In genomic region chr4:89057844-89058243, GRCh38 we compare ENCODE assay signal across 7 cellular contexts. TPM values are rescaled to one million over a fixed set of nuclear protein-coding genes. Genes with fewer than 3 reads are reported as not detected.
A peak's percentile ranks its signal among the peaks of the same experiment; 100 is the strongest.
DNase-seq lines count a peak whose midpoint lies in the region; ATAC-seq and TF ChIP-seq lines count a peak whose summit lies in the region.
"Not testable (repeated sequence)": the region's sequence is repeated elsewhere in the genome, so short reads cannot be mapped to it uniquely, and the experiment has no call there.

No MANE protein-coding gene starts in this region.

- peaks cover 20% of the 10 kb centered on the region for H3K4me1 ChIP-seq in GM23338 (ENCODE audit: insufficient read depth)
- peaks cover 17% of the 10 kb centered on the region for H3K4me1 ChIP-seq in PC-3 (ENCODE audit: insufficient read depth, low read length)
- H3K4me1 ChIP-seq in body of pancreas, result peaks cover 25% of the 10 kb centered on the region
- not testable (repeated sequence) for H3K4me1 ChIP-seq in mesenchymal stem cell (ENCODE audit: control insufficient read depth, insufficient read depth, low read depth, low read length); trophoblast cell (ENCODE audit: control insufficient read depth in 1 of 2, insufficient read depth in 2 of 2, low read length in 2 of 2)
- H3K4me1 ChIP-seq in suprapubic skin, result peaks cover 23% of the 10 kb centered on the region

- not testable (repeated sequence) for H3K27ac ChIP-seq in GM23338 (ENCODE audit: low read depth); PC-3 (ENCODE audit: low read length); mesenchymal stem cell (ENCODE audit: low read length, poor library complexity, severe bottlenecking); trophoblast cell (ENCODE audit: low read depth, low read length)
- H3K27ac ChIP-seq in body of pancreas, result peak overlapping the region in 3 of 4 donors; percentile 62 to 74 (median 72)
- H3K27ac ChIP-seq in suprapubic skin, result peak overlapping the region; percentile 68

- H2AFZ ChIP-seq in GM23338, result peak overlapping the region; percentile 28; the same call in 1 of the 2 replicates
- peak overlapping the region; percentile 87 for H2AFZ ChIP-seq in PC-3 (ENCODE audit: low read length)
- H2AFZ ChIP-seq in mesenchymal stem cell (ENCODE audit: low read depth, low read length); trophoblast cell (ENCODE audit: insufficient read depth, low read length, poor library complexity): not testable (repeated sequence)

- H3K9me3 Mint-ChIP-seq in GM23338; endothelial cell (ENCODE audit: unreplicated experiment): not testable (repeated sequence)

- not testable (repeated sequence) for H2BK15ac ChIP-seq in mesenchymal stem cell (ENCODE audit: low read depth, poor library complexity, severe bottlenecking)

- TF ChIP-seq CTCF in GM23338 (conservative IDR thresholded peaks at IDR 0.05; ENCODE audit: low read depth in 2 of 2); PC-3 (conservative IDR thresholded peaks at IDR 0.05; ENCODE audit: low read depth, low read length); body of pancreas (IDR thresholded peaks at IDR 0.05); endothelial cell (IDR thresholded peaks at IDR 0.05; ENCODE audit: unreplicated experiment); suprapubic skin (IDR thresholded peaks at IDR 0.05): not testable (repeated sequence)

- H3K4ac ChIP-seq in mesenchymal stem cell (ENCODE audit: low read depth in 1 of 2, low read length in 2 of 2); trophoblast cell (ENCODE audit: low read depth, low read length): not testable (repeated sequence)

- not testable (repeated sequence) for BruUV-seq in PC-3 (replicated peaks; lab: Mats Ljungman, UMichigan)

- H3K27ac Mint-ChIP-seq in GM23338 (peak overlapping the region; percentile 46; the same call in 1 of the 2 replicates), endothelial cell (ENCODE audit: unreplicated experiment) (peak overlapping the region; percentile 70)

- H3K9ac ChIP-seq in PC-3 (ENCODE audit: low read length); trophoblast cell (ENCODE audit: low read length): not testable (repeated sequence)
- peak overlapping the region; percentile 90 for H3K9ac ChIP-seq in mesenchymal stem cell (ENCODE audit: low read length)

- H4K12ac ChIP-seq in trophoblast cell (ENCODE audit: low read depth, low read length), result not testable (repeated sequence)

- not testable (repeated sequence) for H2AK5ac ChIP-seq in mesenchymal stem cell (ENCODE audit: low read length, severe bottlenecking); trophoblast cell (ENCODE audit: low read length)

- not testable (repeated sequence) for H3K27me3 ChIP-seq in GM23338 (ENCODE audit: insufficient read depth); PC-3 (ENCODE audit: low read length); body of pancreas; mesenchymal stem cell (ENCODE audit: control insufficient read depth in 1 of 2, insufficient read depth in 1 of 2, low read length in 2 of 2); trophoblast cell (ENCODE audit: insufficient read depth, low read length); suprapubic skin

- 45 to 70% methylated on average over 2 of the region's 2 CpGs for WGBS in body of pancreas, 2 donors
- WGBS in mesenchymal stem cell, result no CpG with 5 or more reads among the region's 2 CpGs
- whole genome bisulfite sequencing in trophoblast cell (ENCODE audit: extremely low coverage, insufficient coverage, insufficient read length), result no CpG with 5 or more reads among the region's 2 CpGs
- 92% methylated on average over 2 of the region's 2 CpGs for WGBS in suprapubic skin

- not testable (repeated sequence) for H3F3A ChIP-seq in GM23338 (replicated peaks; ENCODE audit: low read depth); PC-3 (ENCODE audit: low read length, unreplicated experiment)

- H3K79me1 ChIP-seq in mesenchymal stem cell (replicated peaks; ENCODE audit: low read length, poor library complexity, severe bottlenecking); trophoblast cell (ENCODE audit: low read length): not testable (repeated sequence)

- H3K18ac ChIP-seq in mesenchymal stem cell (ENCODE audit: low read depth in 1 of 2, low read length in 2 of 2); trophoblast cell (ENCODE audit: low read length): not testable (repeated sequence)

- not testable (repeated sequence) for H3K36me3 Mint-ChIP-seq in GM23338 (ENCODE audit: low read depth); endothelial cell (ENCODE audit: low read depth, unreplicated experiment)

- H2BK12ac ChIP-seq in mesenchymal stem cell (ENCODE audit: low read length in 2 of 2); trophoblast cell (ENCODE audit: low read length): not testable (repeated sequence)

- H4K20me1 ChIP-seq in GM23338 (replicated peaks; ENCODE audit: insufficient read depth); PC-3 (ENCODE audit: low read length): not testable (repeated sequence)

- not testable (repeated sequence) for H4K91ac ChIP-seq in mesenchymal stem cell (ENCODE audit: low read length); trophoblast cell (ENCODE audit: low read depth, low read length)

- not testable (repeated sequence) for H3K4me2 ChIP-seq in GM23338; mesenchymal stem cell (ENCODE audit: low read length, poor library complexity, severe bottlenecking); trophoblast cell (ENCODE audit: low read length)
- H3K4me2 ChIP-seq in PC-3 (ENCODE audit: low read length), result peak overlapping the region; percentile 89; the same call in 1 of the 2 replicates

- POLR2A ChIA-PET in PC-3 (lab: Charles Lee; ENCODE audit: unreplicated experiment), result not testable (repeated sequence)

- intact Hi-C loops in PC-3 (cut with micrococcal nuclease), result loop anchor here (5.0 kb wide), 1 partner anchor 54 kb away; the partner anchor contains the start of gene TIGD2
- intact Hi-C loops in body of pancreas (cut with DNase I), result not testable (repeated sequence)

- CTCF ChIA-PET in PC-3 (lab: Charles Lee), result not testable (repeated sequence)

- peak overlapping the region; percentile 8; the same call in 1 of the 3 replicates for H3K4me3 Mint-ChIP-seq in GM23338
- H3K4me3 Mint-ChIP-seq in endothelial cell (ENCODE audit: unreplicated experiment), result not testable (repeated sequence)

- not testable (repeated sequence) for H2BK120ac ChIP-seq in mesenchymal stem cell (ENCODE audit: low read depth, low read length); trophoblast cell (ENCODE audit: insufficient read depth, low read length, poor library complexity)

- H2BK5ac ChIP-seq in mesenchymal stem cell (ENCODE audit: low read depth, low read length, poor library complexity, severe bottlenecking); trophoblast cell (ENCODE audit: low read depth, low read length, poor library complexity): not testable (repeated sequence)

- H3K4me3 ChIP-seq in GM23338; body of pancreas; trophoblast cell (ENCODE audit: low read depth, low read length); suprapubic skin: not testable (repeated sequence)
- H3K4me3 ChIP-seq in PC-3 (ENCODE audit: low read length), result peak overlapping the region; percentile 80; the same call in 1 of the 2 replicates
- peak overlapping the region in 1 of 2 experiments; percentile 82 for H3K4me3 ChIP-seq in mesenchymal stem cell (ENCODE audit: insufficient read depth in 1 of 2, low read depth in 1 of 2, low read length in 2 of 2)

- H3K4me1 Mint-ChIP-seq in GM23338 (peaks cover 35% of the 10 kb centered on the region), endothelial cell (ENCODE audit: unreplicated experiment) (peaks cover 31% of the 10 kb centered on the region)

- H3K9me3 ChIP-seq in PC-3 (ENCODE audit: low read length); body of pancreas; mesenchymal stem cell (ENCODE audit: control insufficient read depth, low read length); trophoblast cell (ENCODE audit: insufficient read depth, low read depth, low read length); suprapubic skin: not testable (repeated sequence)

- DNase-seq in GM23338 (ENCODE audit: low spot score); PC-3; body of pancreas; endothelial cell (ENCODE audit: low spot score); mesenchymal stem cell; trophoblast cell; suprapubic skin (ENCODE audit: low spot score in 2 of 2): not testable (repeated sequence)

- ATAC-seq in GM23338, PC-3, body of pancreas: not testable (repeated sequence)

- H3K9me2 ChIP-seq in GM23338 (ENCODE audit: insufficient read depth); PC-3 (replicated peaks; ENCODE audit: low read length): not testable (repeated sequence)

- peaks cover 39% of the 10 kb centered on the region for H3K79me2 ChIP-seq in GM23338 (replicated peaks; ENCODE audit: insufficient read depth)
- peaks cover 39% of the 10 kb centered on the region for H3K79me2 ChIP-seq in PC-3 (ENCODE audit: low read length)
- not testable (repeated sequence) for H3K79me2 ChIP-seq in trophoblast cell (ENCODE audit: control insufficient read depth, insufficient read depth, low read length, poor library complexity)

- not testable (repeated sequence) for H3K36me3 ChIP-seq in GM23338 (ENCODE audit: insufficient read depth); PC-3 (ENCODE audit: low read depth, low read length); body of pancreas (replicated peaks in 1 of 2; ENCODE audit: insufficient read depth in 1 of 2, low read depth in 2 of 2); mesenchymal stem cell (ENCODE audit: control insufficient read depth in 1 of 2, insufficient read depth in 2 of 2, low read depth in 1 of 2, low read length in 2 of 2); trophoblast cell (ENCODE audit: control insufficient read depth in 1 of 2, insufficient read depth in 2 of 2, low read length in 2 of 2); suprapubic skin

- H3K27me3 Mint-ChIP-seq in GM23338 (ENCODE audit: insufficient read depth, low read depth, poor library complexity); endothelial cell (ENCODE audit: unreplicated experiment): not testable (repeated sequence)

- H4K8ac ChIP-seq in mesenchymal stem cell (ENCODE audit: low read length), result not testable (repeated sequence)
- H4K8ac ChIP-seq in trophoblast cell (ENCODE audit: low read depth, low read length), result peak overlapping the region; percentile 70

- TF ChIP-seq EP300 in suprapubic skin (IDR thresholded peaks at IDR 0.05), result not testable (repeated sequence)

- not testable (repeated sequence) for H3K14ac ChIP-seq in mesenchymal stem cell (ENCODE audit: low read length in 2 of 2); trophoblast cell (ENCODE audit: low read length)

- TF ChIP-seq POLR2A in body of pancreas (IDR thresholded peaks at IDR 0.05); suprapubic skin (IDR thresholded peaks at IDR 0.05): not testable (repeated sequence)

- H3K23ac ChIP-seq in mesenchymal stem cell (ENCODE audit: low read length in 2 of 2); trophoblast cell (ENCODE audit: low read length): not testable (repeated sequence)

RNA-seq across cellular contexts. Expression of gene FAM13A, which starts 0.9 kb away (rescaled TPM):
- total RNA-seq in GM23338 (2014; rRNA removed; shearing (Covaris generic)), result 24.1 and 28.4 TPM in 2 replicates
- 11.0 and 13.9 TPM in 2 replicates for polyA plus RNA-seq in GM23338 (2016; fragmentation: Nextera tagmentation; extraction: Ambion mirVana)
- 8.6 and 14.6 TPM in 2 replicates for total RNA-seq in PC-3 (2014; rRNA removed)
- 10 to 100 TPM; 59.1 to 64.3 TPM for total RNA-seq in body of pancreas
- 16.7 TPM for total RNA-seq in endothelial cell (ENCODE audit: unreplicated experiment)
- polyA plus RNA-seq in mesenchymal stem cell (2013, experiment 1 of 2), result 9.8 TPM
- 10.2 TPM for polyA plus RNA-seq in mesenchymal stem cell (2013, experiment 2 of 2)
- 9.6 and 9.7 TPM in 2 replicates for polyA plus RNA-seq in trophoblast cell (2013)
- 100 to 1,000 TPM in 1 of 4 donors, 10 to 100 TPM in 3; 58.6 to 365 (median 71.2) TPM for total RNA-seq in suprapubic skin

RNA-seq across cellular contexts. Expression of gene TIGD2, which starts 53.5 kb away (rescaled TPM):
- total RNA-seq in GM23338 (2014; rRNA removed; shearing (Covaris generic)), result 6.7 and 8.7 TPM in 2 replicates
- 1.8 and 2.1 TPM in 2 replicates for polyA plus RNA-seq in GM23338 (2016; fragmentation: Nextera tagmentation; extraction: Ambion mirVana)
- 4.2 and 5.4 TPM in 2 replicates for total RNA-seq in PC-3 (2014; rRNA removed)
- total RNA-seq in body of pancreas, result 1 to 10 TPM in 1 of 2 donors, under 1 TPM in 1; 0.99 to 3.6 TPM
- total RNA-seq in endothelial cell (ENCODE audit: unreplicated experiment), result 8.8 TPM
- polyA plus RNA-seq in mesenchymal stem cell (2013, experiment 1 of 2), result 5.9 TPM
- 6.4 TPM for polyA plus RNA-seq in mesenchymal stem cell (2013, experiment 2 of 2)
- 7.8 and 8.0 TPM in 2 replicates for polyA plus RNA-seq in trophoblast cell (2013)
- 1 to 10 TPM; 2.9 to 7.6 (median 4.9) TPM for total RNA-seq in suprapubic skin
